In genomic region chr7:106779877-106780276, GRCh38 we compare ENCODE assay signal across 10 cellular contexts.
A peak's percentile ranks its signal among the peaks of the same experiment; 100 is the strongest.
DNase-seq lines count a peak whose midpoint lies in the region; ATAC-seq, FAIRE-seq and TF ChIP-seq lines count a peak whose summit lies in the region.
"Had no signal": no experiment of that assay in that cellular context is flagged by ENCODE, and none has a peak within 500 bp of the region (broad histone marks: within the 10 kb centered on the region; RNA-seq: fewer than 3 reads in every experiment).

No MANE protein-coding gene starts in this region.

- H3K4me3 ChIP-seq in Caco-2 (ENCODE audit: low read depth, low read length) (no peak overlapping the region), RWPE2 (ENCODE audit: severe bottlenecking) (no peak overlapping the region), neuronal stem cell (ENCODE audit: low read length in 2 of 2) (no peak overlapping the region)

- H3K9me3 ChIP-seq in Caco-2, result no peaks in the 10 kb centered on the region
- no peaks in the 10 kb centered on the region for H3K9me3 ChIP-seq in RWPE2 (ENCODE audit: severe bottlenecking)
- no peaks in the 10 kb centered on the region for H3K9me3 ChIP-seq in neuronal stem cell (replicated peaks in 1 of 2; ENCODE audit: control insufficient read depth in 2 of 2, insufficient read depth in 1 of 2, low read depth in 1 of 2, low read length in 2 of 2)

- H3K9me3 Mint-ChIP-seq in Caco-2 (ENCODE audit: unreplicated experiment), result peaks cover 18% of the 10 kb centered on the region

- no peaks in the 10 kb centered on the region for H3K36me3 ChIP-seq in Caco-2 (ENCODE audit: control insufficient read depth, insufficient read depth, low read length)
- H3K36me3 ChIP-seq in RWPE2 (ENCODE audit: low read depth), result no peaks in the 10 kb centered on the region
- no peaks in the 10 kb centered on the region for H3K36me3 ChIP-seq in neuronal stem cell (replicated peaks in 1 of 2; ENCODE audit: control insufficient read depth in 2 of 2, insufficient read depth in 2 of 2, low read length in 2 of 2)

- H3K79me1 ChIP-seq in neuronal stem cell (ENCODE audit: low read depth, low read length), result no peaks in the 10 kb centered on the region

- no peak overlapping the region for H3K4me3 Mint-ChIP-seq in Caco-2 (ENCODE audit: unreplicated experiment)

- no peak overlapping the region for H2BK12ac ChIP-seq in neuronal stem cell (ENCODE audit: low read length)

- no peak overlapping the region for H2BK15ac ChIP-seq in neuronal stem cell (ENCODE audit: low read length)

- H3K4me1 ChIP-seq in Caco-2 (peaks cover 4% of the 10 kb centered on the region; the same call in 1 of the 2 replicates), RWPE2 (ENCODE audit: insufficient read depth, poor library complexity, severe bottlenecking) (peaks cover 14% of the 10 kb centered on the region), neuronal stem cell (ENCODE audit: control insufficient read depth in 2 of 2, insufficient read depth in 1 of 2, low read depth in 1 of 2, low read length in 2 of 2) (peaks cover 0 to 7% of the 10 kb centered on the region in 2 donors)

- CTCF ChIA-PET in Caco-2 (lab: Charles Lee), result interaction anchor here (0.7 to 2.2 kb wide), 7 partner anchors 13 to 603 kb away, joined by 3 to 20 read pairs (median 3); no protein-coding TSS in a partner anchor

- H3K18ac ChIP-seq in neuronal stem cell (ENCODE audit: low read length), result no peak overlapping the region

- intact Hi-C loops in Caco-2 (cut with micrococcal nuclease; ENCODE audit: unreplicated experiment), result loop anchor here (1.0 to 2.0 kb wide), 3 partner anchors 120 to 603 kb away; no protein-coding TSS in a partner anchor

- H4K8ac ChIP-seq in neuronal stem cell (ENCODE audit: low read depth, low read length), result no peak overlapping the region

- WGBS in neuronal stem cell (ENCODE audit: extremely low coverage in 2 of 2, insufficient read length in 2 of 2, insufficient replicate concordance in 1 of 2), 2 donors, result no CpG with 5 or more reads among the region's 4 CpGs

- H3K27me3 Mint-ChIP-seq in Caco-2 (ENCODE audit: insufficient read depth, unreplicated experiment), result no peaks in the 10 kb centered on the region

- H3K27ac Mint-ChIP-seq in Caco-2 (ENCODE audit: unreplicated experiment), result no peak overlapping the region

- BruUV-seq in Caco-2 (replicated peaks; lab: Mats Ljungman, UMichigan), result no TSS peak

- H2AK5ac ChIP-seq in neuronal stem cell (ENCODE audit: low read depth, low read length), result no peak overlapping the region

- H3K4me1 Mint-ChIP-seq in Caco-2 (ENCODE audit: low read depth, unreplicated experiment), result peaks cover 14% of the 10 kb centered on the region

- H2BK120ac ChIP-seq in neuronal stem cell (ENCODE audit: low read depth, low read length), result no peak overlapping the region

- peak; percentile 40 to 77 for TF ChIP-seq CTCF in Caco-2 (IDR thresholded peaks at IDR 0.05; ENCODE audit: insufficient read depth in 1 of 2, low read depth in 1 of 2, low read length in 1 of 2, severe bottlenecking in 1 of 2, unreplicated experiment in 1 of 2)
- no peak for TF ChIP-seq CTCF in RWPE2 (IDR thresholded peaks at IDR 0.05; ENCODE audit: poor library complexity, severe bottlenecking)

- no peak overlapping the region for H3K9ac ChIP-seq in neuronal stem cell (ENCODE audit: low read depth, low read length, poor library complexity)

- no peak overlapping the region for H3K4me2 ChIP-seq in neuronal stem cell (ENCODE audit: insufficient read depth, low read length, poor library complexity, severe bottlenecking)

- H3K36me3 Mint-ChIP-seq in Caco-2 (ENCODE audit: insufficient read depth, unreplicated experiment), result no peaks in the 10 kb centered on the region

- no peak overlapping the region for H3K4ac ChIP-seq in neuronal stem cell (ENCODE audit: low read length)

- no peak for FAIRE-seq in GM12892 (lab: Jason Lieb, UNC)
- FAIRE-seq: frontal cortex had no signal

- DNase-seq in Caco-2, result peak; percentile 71 to 82
- DNase-seq in RWPE2 (ENCODE audit: low spot score), result no peak
- DNase-seq in left kidney (ENCODE audit: low read depth, low spot score), result peak; percentile 38
- DNase-seq in GM12892 (ENCODE audit: insufficient read length), result no peak
- no peak for DNase-seq in neuronal stem cell (ENCODE audit: low spot score)
- DNase-seq: NCI-H1105 had no signal

- H3K27me3 ChIP-seq in Caco-2 (replicated peaks; ENCODE audit: control insufficient read depth, insufficient read depth, low read length) (no peaks in the 10 kb centered on the region), RWPE2 (ENCODE audit: insufficient read depth, poor library complexity, severe bottlenecking) (no peaks in the 10 kb centered on the region), neuronal stem cell (ENCODE audit: control insufficient read depth in 3 of 3, insufficient read depth in 3 of 3, low read depth in 1 of 3, low read length in 3 of 3) (no peaks in the 10 kb centered on the region)

- H3K23ac ChIP-seq in neuronal stem cell (ENCODE audit: low read depth, low read length, poor library complexity), result no peak overlapping the region

- POLR2A ChIA-PET in Caco-2 (lab: Charles Lee), result no interaction called here

- TF ChIP-seq POLR2A in GM12892 (IDR thresholded peaks at IDR 0.05; ENCODE audit: low read depth, low read length), result no peak

- no peak overlapping the region for H2BK5ac ChIP-seq in neuronal stem cell (ENCODE audit: low read length)

- no peak overlapping the region for H3K14ac ChIP-seq in neuronal stem cell (ENCODE audit: low read length)

- ATAC-seq in GM19463 (IDR thresholded peaks at IDR 0.05; ENCODE audit: unreplicated experiment), result peak; percentile 65
- ATAC-seq in RWPE2 (ENCODE audit: low read depth), result 0 out of 3 replicates have a peak, but pooled peaks have one; percentile 30
- no peak for ATAC-seq in GM19023 (IDR thresholded peaks at IDR 0.05; ENCODE audit: unreplicated experiment)
- no peak for ATAC-seq in HG03159 (IDR thresholded peaks at IDR 0.05; ENCODE audit: unreplicated experiment)

- no peak overlapping the region for H3K27ac ChIP-seq in RWPE2 (ENCODE audit: poor library complexity, severe bottlenecking)
- H3K27ac ChIP-seq in neuronal stem cell (replicated peaks; ENCODE audit: low read length), result no peak overlapping the region

- H4K91ac ChIP-seq in neuronal stem cell (ENCODE audit: low read depth, low read length, poor library complexity), result no peak overlapping the region

- no peak overlapping the region for H2AFZ ChIP-seq in neuronal stem cell (ENCODE audit: low read length)

Comparison
In these comparisons a context has a peak if more than half of its experiments do, and no peak if none do; other contexts are left out.
1. DNase-seq: peak in Caco-2 (2 of 2) and left kidney (single experiment); none in RWPE2 (single experiment), GM12892 (single experiment) and neuronal stem cell (single experiment).
2. ATAC-seq: peak in GM19463 (single experiment) and RWPE2 (single experiment); none in GM19023 (single experiment) and HG03159 (single experiment).